Comparison of ENCODE assay signal across 27 cellular contexts in the genomic region with DNA sequence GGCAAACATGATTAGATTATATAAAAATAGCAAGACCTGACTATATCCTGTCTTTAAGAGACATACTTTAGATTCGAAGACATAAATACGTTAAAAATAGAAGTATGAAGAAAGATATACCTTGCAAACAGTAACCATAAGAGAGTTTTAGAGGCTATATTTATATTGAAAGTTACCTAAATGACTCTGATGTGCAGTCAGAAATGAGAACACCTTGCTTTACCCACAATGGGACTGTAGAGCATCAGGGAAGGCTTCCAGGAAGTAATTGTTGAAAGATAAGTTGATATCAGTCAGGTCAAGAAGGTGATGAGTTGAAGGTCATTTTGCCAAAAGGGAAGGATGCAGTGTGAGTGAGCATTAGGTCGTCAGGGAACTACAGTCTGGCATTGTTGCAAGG.
DNase-seq lines count a peak whose midpoint lies in the region; ATAC-seq and TF ChIP-seq lines count a peak whose summit lies in the region.
"Had no signal": no experiment of that assay in that cellular context is flagged by ENCODE, and none has a peak within 500 bp of the region (broad histone marks: within the 10 kb centered on the region; RNA-seq: fewer than 3 reads in every experiment).

No MANE protein-coding gene starts in this region.

- DNase-seq in GM12864 (ENCODE audit: low read depth) (peak; percentile 2), EL (no peak)
- no peak for DNase-seq in stimulated activated CD8-positive, alpha-beta memory T cell treated with anti-CD3 and anti-CD28 coated beads, Interleukin-4, amount 100 ng/mL, for 48 hours
- DNase-seq in activated CD4-positive, CD25-positive, alpha-beta regulatory T cell (lab: John Stamatoyannopoulos, UW), result no peak
- DNase-seq: 8988T; Caco-2; CD4-positive, alpha-beta memory T cell; DMS153; GDM1; GOT3; HCEC 1CT; Karpas-422; MV-4-11; NCI-H1105 treated with DMSO at 0.1 percent for 48 hours; NCI-H1694 treated with DMSO at 0.1 percent for 48 hours; NCI-H2081 treated with DMSO at 0.1 percent for 48 hours; NCI-H2171 treated with DMSO at 0.1 percent for 48 hours; NCI-H524 treated with DMSO at 0.1 percent for 48 hours; NCI-H82; T-helper 1 cell had no signal

- TF ChIP-seq CTCF in GM12864 (IDR thresholded peaks at IDR 0.05; ENCODE audit: low read depth, low read length, missing control alignments), result no peak

- no peak overlapping the region for H3K4me3 ChIP-seq in GM12864 (ENCODE audit: low read depth, low read length)
- H3K4me3 ChIP-seq: BLaER1 treated with 17β-estradiol and CSF1 and Interleukin-3, amounts not matched to agents 10 nM and 100 nM; SJSA1 had no signal

- ATAC-seq in GM19351 (IDR thresholded peaks at IDR 0.05; ENCODE audit: unreplicated experiment) (peak; percentile 71), HG02870 (IDR thresholded peaks at IDR 0.05; ENCODE audit: unreplicated experiment) (peak; percentile 70), HG03442 (IDR thresholded peaks at IDR 0.05; ENCODE audit: unreplicated experiment) (peak; percentile 63), GM18520 (IDR thresholded peaks at IDR 0.05; ENCODE audit: unreplicated experiment) (no peak)
- ATAC-seq: Right ventricle myocardium inferior had no signal
